In genomic region chr9:94703488-94704140, GRCh38 we compare ENCODE assay signal across 2 cellular contexts.
TF ChIP-seq lines count a peak whose summit lies in the region.

No MANE protein-coding gene starts in this region.

TF ChIP-seq in A549, 52 proteins besides CTCF, POLR2A, EP300 and RAD21:
- TF ChIP-seq MAFK (IDR thresholded peaks at IDR 0.05; ENCODE audit: partially characterized antibody) = peak; percentile 14
- no peak for TF ChIP-seq FOSB (CRISPR knock-in tag; IDR thresholded peaks at IDR 0.05)

TF ChIP-seq in HepG2, 621 proteins besides CTCF, POLR2A, EP300 and RAD21 (continues in another document):
- TF ChIP-seq NFAT5 (CRISPR knock-in tag; IDR thresholded peaks at IDR 0.05) (no peak), ZBTB1 (CRISPR knock-in tag; IDR thresholded peaks at IDR 0.05; ENCODE audit: borderline replicate concordance) (no peak), NR2F6 (IDR thresholded peaks at IDR 0.05) (peak; percentile 32; the same call in 1 of the 2 replicates), NR2F6 (CRISPR knock-in tag; IDR thresholded peaks at IDR 0.05) (no peak), CBX1 (IDR thresholded peaks at IDR 0.05; ENCODE audit: low read depth) (no peak), NR1H2 (CRISPR knock-in tag; IDR thresholded peaks at IDR 0.05; ENCODE audit: borderline replicate concordance, low read depth) (no peak), TBX2 (CRISPR knock-in tag; IDR thresholded peaks at IDR 0.05; ENCODE audit: borderline replicate concordance) (no peak), RBM22 (optimal IDR thresholded peaks at IDR 0.05; ENCODE audit: low read length) (no peak), TEAD3 (CRISPR knock-in tag; optimal IDR thresholded peaks at IDR 0.05; ENCODE audit: borderline replicate concordance) (peak; percentile 7), ZNF501 (CRISPR knock-in tag; IDR thresholded peaks at IDR 0.05) (0 out of 2 replicates have a peak, but pooled peaks have one; percentile 19), RFXANK (CRISPR knock-in tag; IDR thresholded peaks at IDR 0.05) (no peak), HNF4G (IDR thresholded peaks at IDR 0.05; ENCODE audit: borderline replicate concordance, low read depth, low read length) (peak; percentile 60; the same call in 1 of the 2 replicates), HNF4G (CRISPR knock-in tag; IDR thresholded peaks at IDR 0.05; ENCODE audit: borderline replicate concordance, low read depth) (no peak), ZNF749 (CRISPR knock-in tag; IDR thresholded peaks at IDR 0.05; ENCODE audit: borderline replicate concordance) (no peak), SIX1 (CRISPR knock-in tag; IDR thresholded peaks at IDR 0.05; ENCODE audit: borderline replicate concordance) (peak; percentile 80), NAIF1 (CRISPR knock-in tag; IDR thresholded peaks at IDR 0.05; ENCODE audit: borderline replicate concordance) (no peak), SRSF9 (IDR thresholded peaks at IDR 0.05; ENCODE audit: borderline replicate concordance, insufficient read depth, low read depth, low read length, poor library complexity, severe bottlenecking) (no peak), ZNF747 (CRISPR knock-in tag; IDR thresholded peaks at IDR 0.05; ENCODE audit: borderline replicate concordance) (no peak), GATAD2A (CRISPR knock-in tag; IDR thresholded peaks at IDR 0.05) (peak; percentile 51; the same call in 1 of the 2 replicates), ARID5B (CRISPR knock-in tag; IDR thresholded peaks at IDR 0.05) (peak; percentile 73), SIX4 (CRISPR knock-in tag; IDR thresholded peaks at IDR 0.05) (peak; percentile 84), NCOA1 (CRISPR knock-in tag; IDR thresholded peaks at IDR 0.05) (no peak), HCFC1 (IDR thresholded peaks at IDR 0.05; ENCODE audit: low read depth, low read length) (no peak), TFDP1 (CRISPR knock-in tag; IDR thresholded peaks at IDR 0.05; ENCODE audit: borderline replicate concordance) (no peak), ATF7-NPFF (CRISPR knock-in tag; IDR thresholded peaks at IDR 0.05; ENCODE audit: low read depth) (no peak), ZNF710 (CRISPR knock-in tag; IDR thresholded peaks at IDR 0.05; ENCODE audit: borderline replicate concordance) (no peak), ZNF383 (CRISPR knock-in tag; IDR thresholded peaks at IDR 0.05; ENCODE audit: borderline replicate concordance) (no peak)
- TF ChIP-seq, protein P1, sequence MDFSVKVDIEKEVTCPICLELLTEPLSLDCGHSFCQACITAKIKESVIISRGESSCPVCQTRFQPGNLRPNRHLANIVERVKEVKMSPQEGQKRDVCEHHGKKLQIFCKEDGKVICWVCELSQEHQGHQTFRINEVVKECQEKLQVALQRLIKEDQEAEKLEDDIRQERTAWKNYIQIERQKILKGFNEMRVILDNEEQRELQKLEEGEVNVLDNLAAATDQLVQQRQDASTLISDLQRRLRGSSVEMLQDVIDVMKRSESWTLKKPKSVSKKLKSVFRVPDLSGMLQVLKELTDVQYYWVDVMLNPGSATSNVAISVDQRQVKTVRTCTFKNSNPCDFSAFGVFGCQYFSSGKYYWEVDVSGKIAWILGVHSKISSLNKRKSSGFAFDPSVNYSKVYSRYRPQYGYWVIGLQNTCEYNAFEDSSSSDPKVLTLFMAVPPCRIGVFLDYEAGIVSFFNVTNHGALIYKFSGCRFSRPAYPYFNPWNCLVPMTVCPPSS (IDR thresholded peaks at IDR 0.05) = no peak
- TF ChIP-seq, protein P2, sequence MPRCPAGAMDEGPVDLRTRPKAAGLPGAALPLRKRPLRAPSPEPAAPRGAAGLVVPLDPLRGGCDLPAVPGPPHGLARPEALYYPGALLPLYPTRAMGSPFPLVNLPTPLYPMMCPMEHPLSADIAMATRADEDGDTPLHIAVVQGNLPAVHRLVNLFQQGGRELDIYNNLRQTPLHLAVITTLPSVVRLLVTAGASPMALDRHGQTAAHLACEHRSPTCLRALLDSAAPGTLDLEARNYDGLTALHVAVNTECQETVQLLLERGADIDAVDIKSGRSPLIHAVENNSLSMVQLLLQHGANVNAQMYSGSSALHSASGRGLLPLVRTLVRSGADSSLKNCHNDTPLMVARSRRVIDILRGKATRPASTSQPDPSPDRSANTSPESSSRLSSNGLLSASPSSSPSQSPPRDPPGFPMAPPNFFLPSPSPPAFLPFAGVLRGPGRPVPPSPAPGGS (CRISPR knock-in tag; IDR thresholded peaks at IDR 0.05) = no peak
- TF ChIP-seq, protein P3, sequence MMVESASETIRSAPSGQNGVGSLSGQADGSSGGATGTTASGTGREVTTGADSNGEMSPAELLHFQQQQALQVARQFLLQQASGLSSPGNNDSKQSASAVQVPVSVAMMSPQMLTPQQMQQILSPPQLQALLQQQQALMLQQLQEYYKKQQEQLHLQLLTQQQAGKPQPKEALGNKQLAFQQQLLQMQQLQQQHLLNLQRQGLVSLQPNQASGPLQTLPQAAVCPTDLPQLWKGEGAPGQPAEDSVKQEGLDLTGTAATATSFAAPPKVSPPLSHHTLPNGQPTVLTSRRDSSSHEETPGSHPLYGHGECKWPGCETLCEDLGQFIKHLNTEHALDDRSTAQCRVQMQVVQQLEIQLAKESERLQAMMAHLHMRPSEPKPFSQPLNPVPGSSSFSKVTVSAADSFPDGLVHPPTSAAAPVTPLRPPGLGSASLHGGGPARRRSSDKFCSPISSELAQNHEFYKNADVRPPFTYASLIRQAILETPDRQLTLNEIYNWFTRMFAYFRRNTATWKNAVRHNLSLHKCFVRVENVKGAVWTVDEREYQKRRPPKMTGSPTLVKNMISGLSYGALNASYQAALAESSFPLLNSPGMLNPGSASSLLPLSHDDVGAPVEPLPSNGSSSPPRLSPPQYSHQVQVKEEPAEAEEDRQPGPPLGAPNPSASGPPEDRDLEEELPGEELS (CRISPR knock-in tag; IDR thresholded peaks at IDR 0.05) = no peak
- TF ChIP-seq, protein P4, sequence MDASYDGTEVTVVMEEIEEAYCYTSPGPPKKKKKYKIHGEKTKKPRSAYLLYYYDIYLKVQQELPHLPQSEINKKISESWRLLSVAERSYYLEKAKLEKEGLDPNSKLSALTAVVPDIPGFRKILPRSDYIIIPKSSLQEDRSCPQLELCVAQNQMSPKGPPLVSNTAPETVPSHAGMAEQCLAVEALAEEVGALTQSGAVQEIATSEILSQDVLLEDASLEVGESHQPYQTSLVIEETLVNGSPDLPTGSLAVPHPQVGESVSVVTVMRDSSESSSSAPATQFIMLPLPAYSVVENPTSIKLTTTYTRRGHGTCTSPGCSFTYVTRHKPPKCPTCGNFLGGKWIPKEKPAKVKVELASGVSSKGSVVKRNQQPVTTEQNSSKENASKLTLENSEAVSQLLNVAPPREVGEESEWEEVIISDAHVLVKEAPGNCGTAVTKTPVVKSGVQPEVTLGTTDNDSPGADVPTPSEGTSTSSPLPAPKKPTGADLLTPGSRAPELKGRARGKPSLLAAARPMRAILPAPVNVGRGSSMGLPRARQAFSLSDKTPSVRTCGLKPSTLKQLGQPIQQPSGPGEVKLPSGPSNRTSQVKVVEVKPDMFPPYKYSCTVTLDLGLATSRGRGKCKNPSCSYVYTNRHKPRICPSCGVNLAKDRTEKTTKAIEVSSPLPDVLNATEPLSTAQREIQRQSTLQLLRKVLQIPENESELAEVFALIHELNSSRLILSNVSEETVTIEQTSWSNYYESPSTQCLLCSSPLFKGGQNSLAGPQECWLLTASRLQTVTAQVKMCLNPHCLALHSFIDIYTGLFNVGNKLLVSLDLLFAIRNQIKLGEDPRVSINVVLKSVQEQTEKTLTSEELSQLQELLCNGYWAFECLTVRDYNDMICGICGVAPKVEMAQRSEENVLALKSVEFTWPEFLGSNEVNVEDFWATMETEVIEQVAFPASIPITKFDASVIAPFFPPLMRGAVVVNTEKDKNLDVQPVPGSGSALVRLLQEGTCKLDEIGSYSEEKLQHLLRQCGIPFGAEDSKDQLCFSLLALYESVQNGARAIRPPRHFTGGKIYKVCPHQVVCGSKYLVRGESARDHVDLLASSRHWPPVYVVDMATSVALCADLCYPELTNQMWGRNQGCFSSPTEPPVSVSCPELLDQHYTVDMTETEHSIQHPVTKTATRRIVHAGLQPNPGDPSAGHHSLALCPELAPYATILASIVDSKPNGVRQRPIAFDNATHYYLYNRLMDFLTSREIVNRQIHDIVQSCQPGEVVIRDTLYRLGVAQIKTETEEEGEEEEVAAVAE (CRISPR knock-in tag; IDR thresholded peaks at IDR 0.05; ENCODE audit: borderline replicate concordance) = 0 out of 2 replicates have a peak, but pooled peaks have one; percentile 36
